ENCODE assay signal across 20 cellular contexts in the genomic region with DNA sequence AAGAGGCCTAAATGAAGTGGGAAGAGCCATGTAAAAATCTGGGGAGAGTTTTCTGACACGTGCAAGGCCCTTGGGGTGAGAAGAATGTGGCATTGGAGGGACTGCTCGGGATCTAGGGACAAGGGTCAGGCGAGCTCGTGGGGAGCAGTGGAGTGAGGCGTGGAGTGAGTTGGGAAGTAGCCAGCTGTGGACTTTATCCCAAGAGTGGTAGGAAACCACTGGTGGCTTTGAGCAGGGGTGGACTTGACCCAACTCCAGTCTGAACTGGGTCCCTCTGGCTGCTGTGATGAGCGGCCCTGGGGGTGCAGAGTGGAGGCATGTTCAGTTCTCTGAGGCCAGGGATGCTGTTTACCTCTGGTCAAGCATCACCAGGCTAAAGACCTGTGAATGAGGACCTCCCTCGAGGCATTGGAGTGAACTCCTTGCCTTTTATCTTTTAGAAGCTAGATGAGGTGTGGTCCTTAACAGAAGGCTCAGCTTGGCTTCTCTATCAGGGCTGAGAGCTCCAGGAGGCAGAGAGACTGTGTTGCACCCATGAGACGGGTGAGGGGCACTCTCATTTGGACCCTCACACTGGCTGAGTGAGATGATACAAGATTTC. TPM values are rescaled to one million over a fixed set of nuclear protein-coding genes. Genes with fewer than 3 reads are reported as not detected.
"Had no signal": no experiment of that assay in that cellular context is flagged by ENCODE, and none has a peak within 500 bp of the region (broad histone marks: within the 10 kb centered on the region; RNA-seq: fewer than 3 reads in every experiment).

No MANE protein-coding gene starts in this region.

- H3K27ac ChIP-seq: breast epithelium, lower lobe of right lung, neural progenitor cell, ovary, SJSA1 had no signal

- H3K27me3 ChIP-seq: breast epithelium, dorsolateral prefrontal cortex, neural progenitor cell, ovary, SJSA1 had no signal

- H3K27me3 Mint-ChIP-seq: activated T-helper 17 cell treated with anti-CD3 and anti-CD28 coated beads, Interleukin-2, amount 50 U/mL, for 72 hours had no signal

- H3K9me3 Mint-ChIP-seq: neural progenitor cell; T-helper 2 cell treated with Interferon-gamma antibody and Interleukin-4, amounts not matched to agents 5 μg/mL and 100 μg/mL, for 36 hours had no signal

- DNase-seq: activated naive CD4-positive, alpha-beta T cell treated with Interleukin-2 at 50 U/mL for 16 hours; activated T-cell treated with anti-CD3 and anti-CD28 coated beads for 4 hours; anterior cingulate cortex; dorsolateral prefrontal cortex; hypothalamus; lower lobe of right lung; naive B cell; ovary; retina; stimulated activated CD4-positive, alpha-beta T cell treated with anti-CD3 and anti-CD28 coated beads, Interleukin-15, amount 100 ng/mL, for 24 hours; stimulated activated CD4-positive, alpha-beta T cell treated with anti-CD3 and anti-CD28 coated beads, Interleukin-4, amount 100 ng/mL, for 24 hours; stimulated activated CD8-positive, alpha-beta memory T cell treated with anti-CD3 and anti-CD28 coated beads, Interleukin-4, amount 100 ng/mL, for 48 hours; stimulated activated naive CD4-positive, alpha-beta T cell treated with Interleukin-2 at 50 U/mL for 16 hours had no signal

- H3K9me3 ChIP-seq: breast epithelium, lower lobe of right lung, ovary, SJSA1 had no signal

- H3K36me3 ChIP-seq: breast epithelium, lower lobe of right lung, neural progenitor cell, ovary, SJSA1 had no signal

- H3K4me1 ChIP-seq: breast epithelium, lower lobe of right lung, neural progenitor cell had no signal

- H3K36me3 Mint-ChIP-seq: naive B cell, neural progenitor cell had no signal

- H3K27ac Mint-ChIP-seq: activated T-helper 17 cell treated with anti-CD3 and anti-CD28 coated beads, Interleukin-2, amount 50 U/mL, for 72 hours; naive B cell; neural progenitor cell; T-helper 2 cell treated with Interferon-gamma antibody and Interleukin-4, amounts not matched to agents 5 μg/mL and 100 μg/mL, for 36 hours had no signal

- H3K4me3 ChIP-seq: breast epithelium, dorsolateral prefrontal cortex, lower lobe of right lung, neural progenitor cell, ovary, SJSA1 had no signal

- ATAC-seq: activated CD4-positive, CD25-positive, alpha-beta regulatory T cell treated with anti-CD3 and anti-CD28 coated beads, Interleukin-2, amount 50 U/mL, for 24 hours; activated T-helper 17 cell treated with anti-CD3 and anti-CD28 coated beads, Interleukin-2, amount 50 U/mL, for 72 hours; lower lobe of right lung had no signal

- H3K4me3 Mint-ChIP-seq: activated T-helper 17 cell treated with anti-CD3 and anti-CD28 coated beads, Interleukin-2, amount 50 U/mL, for 72 hours; naive B cell; neural progenitor cell; T-helper 2 cell treated with Interferon-gamma antibody and Interleukin-4, amounts not matched to agents 5 μg/mL and 100 μg/mL, for 36 hours had no signal

RNA-seq across cellular contexts. Expression of gene SLC22A1, which starts 20.6 kb away (rescaled TPM):
- total RNA-seq: SJSA1, temporal lobe had no signal
